In the genomic region with DNA sequence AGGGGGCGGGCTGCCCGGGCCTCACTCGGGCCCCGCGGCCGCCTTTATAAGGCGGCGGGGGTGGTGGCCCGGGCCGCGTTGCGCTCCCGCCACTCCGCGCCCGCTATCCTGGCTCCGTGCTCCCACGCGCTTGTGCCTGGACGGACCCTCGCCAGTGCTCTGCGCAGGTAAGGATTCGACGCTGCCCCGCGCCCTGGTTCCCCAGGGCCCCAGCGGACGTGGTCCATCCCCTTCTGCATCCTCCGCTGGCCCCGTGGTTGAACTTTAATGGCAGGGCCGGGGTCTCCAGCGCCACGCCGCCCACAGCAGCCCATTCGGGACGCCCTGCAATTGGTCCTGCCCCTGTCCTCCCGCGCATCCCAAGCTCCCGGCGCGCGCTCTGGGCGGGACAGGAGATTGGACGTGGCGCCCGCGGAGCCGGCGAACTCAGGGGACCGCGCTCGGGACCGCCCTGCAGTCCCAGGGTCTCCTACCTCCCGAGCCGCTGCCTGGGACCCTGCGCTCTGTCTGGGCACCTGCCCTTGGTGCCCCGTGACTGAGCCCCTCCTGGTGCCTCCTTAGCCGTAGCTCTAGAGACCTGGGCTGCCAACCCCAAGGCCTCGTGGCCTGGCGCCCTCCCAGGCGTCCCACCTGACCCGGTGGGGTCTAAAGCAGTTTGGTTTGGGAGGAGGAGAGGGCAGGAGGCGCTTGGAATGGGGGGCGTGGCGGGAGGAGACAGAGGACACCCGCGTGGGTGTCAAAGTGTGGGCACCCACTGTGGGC, we compare ENCODE assay signal across 8 cellular contexts. TPM values are rescaled to one million over a fixed set of nuclear protein-coding genes. Genes with fewer than 3 reads are reported as not detected.
DNase-seq lines count a peak whose midpoint lies in the region; ATAC-seq and TF ChIP-seq lines count a peak whose summit lies in the region.

A gene (plus strand): TSS at position 73 of the 762 bp plus-strand sequence. CDS start 44,659 bp downstream, outside the sequence.

- H2AFZ ChIP-seq in SU-DHL-6 (ENCODE audit: low read depth, low read length, severe bottlenecking) (peak within 1 kb of the TSS; percentile 80), neuron (ENCODE audit: low read depth, low read length) (peak within 1 kb of the TSS; percentile 79)

- peak within 1 kb of the TSS; percentile 65 for H3K4me2 ChIP-seq in SU-DHL-6 (ENCODE audit: low read depth, low read length, poor library complexity, severe bottlenecking)

- H3K27me3 ChIP-seq in CD4-positive, CD25-positive, alpha-beta regulatory T cell (ENCODE audit: control insufficient read depth, insufficient read depth, low read length) = peaks cover 16% of the 10 kb centered on the region
- H3K27me3 ChIP-seq in SU-DHL-6 (ENCODE audit: low read length) (no peaks in the 10 kb centered on the region), neuron (ENCODE audit: insufficient read depth, low read length) (no peaks in the 10 kb centered on the region), tibial nerve (peaks cover 0 to 44% of the 10 kb centered on the region in 2 donors)

- no peak for ATAC-seq in CD4-positive, CD25-positive, alpha-beta regulatory T cell (ENCODE audit: low read depth in 2 of 2)
- ATAC-seq in Right ventricle myocardium inferior (peak; percentile 3), GM19351 (IDR thresholded peaks at IDR 0.05; ENCODE audit: unreplicated experiment) (no peak), GM21360 (IDR thresholded peaks at IDR 0.05; ENCODE audit: unreplicated experiment) (no peak)

- no peaks in the 10 kb centered on the region for H3K9me2 ChIP-seq in SU-DHL-6 (replicated peaks; ENCODE audit: insufficient read depth, low read length)

- no peak for DNase-seq in CD4-positive, CD25-positive, alpha-beta regulatory T cell
- DNase-seq in Right ventricle myocardium inferior (ENCODE audit: missing footprints) (no peak), tibial nerve (ENCODE audit: low spot score in 2 of 2) (no peak), NCI-H510A treated with DMSO at 0.1 percent for 48 hours (lab: John Stamatoyannopoulos, UW) (no peak)

- intact Hi-C loops in Right ventricle myocardium inferior (cut with DNase I) = loop anchor here (1.0 to 5.0 kb wide), 3 partner anchors 27 to 148 kb away; no protein-coding TSS in a partner anchor

- TF ChIP-seq CTCF in SU-DHL-6 (IDR thresholded peaks at IDR 0.05; ENCODE audit: insufficient read depth, low read length, poor library complexity, severe bottlenecking) = no peak
- peak in 1 of 5 experiments; percentile 5 for TF ChIP-seq CTCF in tibial nerve (IDR thresholded peaks at IDR 0.05)

- WGBS in tibial nerve, 2 donors = 12 to 18% methylated on average over 17 to 42 of the region's 67 CpGs

- H3K79me2 ChIP-seq in SU-DHL-6 (ENCODE audit: insufficient read depth, low read length) = peaks cover 16% of the 10 kb centered on the region

- H3K36me3 Mint-ChIP-seq in CD4-positive, CD25-positive, alpha-beta regulatory T cell = no peaks in the 10 kb centered on the region

- H3K9me3 Mint-ChIP-seq in CD4-positive, CD25-positive, alpha-beta regulatory T cell = peaks cover 0 to 4% (median 0%) of the 10 kb centered on the region in 7 donors

- no peak for TF ChIP-seq EP300 in tibial nerve (IDR thresholded peaks at IDR 0.05)

- peaks cover 6% of the 10 kb centered on the region for H3K4me1 ChIP-seq in CD4-positive, CD25-positive, alpha-beta regulatory T cell (ENCODE audit: control insufficient read depth, insufficient read depth, low read length, poor library complexity, severe bottlenecking)
- H3K4me1 ChIP-seq in neuron (ENCODE audit: insufficient read depth, low read length) (peaks cover 20% of the 10 kb centered on the region), tibial nerve (peaks cover 0 to 27% (median 9%) of the 10 kb centered on the region in 4 donors)

- peak within 1 kb of the TSS; percentile 59 for H3K9ac ChIP-seq in SU-DHL-6 (ENCODE audit: low read length)

- peak within 1 kb of the TSS in 3 of 4 donors; percentile 72 to 83 (median 80) for H3K4me3 Mint-ChIP-seq in CD4-positive, CD25-positive, alpha-beta regulatory T cell

- peaks cover 0 to 7% (median 5%) of the 10 kb centered on the region in 4 donors for H3K4me1 Mint-ChIP-seq in CD4-positive, CD25-positive, alpha-beta regulatory T cell

- H3K4me3 ChIP-seq in CD4-positive, CD25-positive, alpha-beta regulatory T cell (ENCODE audit: low read depth, low read length) = no peak within 1 kb of the TSS
- H3K4me3 ChIP-seq in SU-DHL-6 (ENCODE audit: insufficient read depth, low read length, poor library complexity, severe bottlenecking) (peak within 1 kb of the TSS; percentile 50), neuron (ENCODE audit: low read length) (peak within 1 kb of the TSS; percentile 63), tibial nerve (peak within 1 kb of the TSS in 2 of 4 donors; percentile 29 to 37)

- H3K36me3 ChIP-seq in CD4-positive, CD25-positive, alpha-beta regulatory T cell (ENCODE audit: control insufficient read depth, insufficient read depth, low read length) = no peaks in the 10 kb centered on the region
- H3K36me3 ChIP-seq in SU-DHL-6 (ENCODE audit: low read length) (no peaks in the 10 kb centered on the region), neuron (ENCODE audit: insufficient read depth, low read length) (no peaks in the 10 kb centered on the region), tibial nerve (no peaks in the 10 kb centered on the region)

- H3F3A ChIP-seq in SU-DHL-6 (ENCODE audit: insufficient read depth) = peaks cover 14% of the 10 kb centered on the region

- no peak within 1 kb of the TSS for H3K27ac ChIP-seq in CD4-positive, CD25-positive, alpha-beta regulatory T cell (ENCODE audit: insufficient read depth, low read length, poor library complexity, severe bottlenecking)
- H3K27ac ChIP-seq in SU-DHL-6 (ENCODE audit: low read depth, low read length) (peak within 1 kb of the TSS; percentile 98), tibial nerve (peak within 1 kb of the TSS in 2 of 4 donors; percentile 24 to 62)

- H3K9me3 ChIP-seq in CD4-positive, CD25-positive, alpha-beta regulatory T cell (ENCODE audit: control insufficient read depth in 2 of 2, low read length in 2 of 2) = no peaks in the 10 kb centered on the region
- H3K9me3 ChIP-seq in SU-DHL-6 (ENCODE audit: insufficient read depth, low read length) = no peaks in the 10 kb centered on the region
- H3K9me3 ChIP-seq in neuron (ENCODE audit: low read length) = no peaks in the 10 kb centered on the region
- H3K9me3 ChIP-seq in tibial nerve = no peaks in the 10 kb centered on the region

- no peak for TF ChIP-seq POLR2A in tibial nerve (IDR thresholded peaks at IDR 0.05)

- peak within 1 kb of the TSS in 1 of 3 donors; percentile 78 for H3K27ac Mint-ChIP-seq in CD4-positive, CD25-positive, alpha-beta regulatory T cell

- no peaks in the 10 kb centered on the region for H4K20me1 ChIP-seq in SU-DHL-6 (ENCODE audit: low read depth, low read length)

- peaks cover 57% of the 10 kb centered on the region for H3K27me3 Mint-ChIP-seq in CD4-positive, CD25-positive, alpha-beta regulatory T cell

RNA-seq across cellular contexts. Expression of the gene that starts here (rescaled TPM):
- total RNA-seq in CD4-positive, CD25-positive, alpha-beta regulatory T cell = not detected
- not detected for polyA plus RNA-seq in CD4-positive, CD25-positive, alpha-beta regulatory T cell
- total RNA-seq in Right ventricle myocardium inferior = 11.0 TPM
- total RNA-seq in tibial nerve = 10 to 100 TPM in 2 of 4 donors, 1 to 10 TPM in 2; 3.9 to 19.2 (median 7.5) TPM
